Comparison of ENCODE assay signal across 18 cellular contexts in genomic region chr20:59810376-59811187, GRCh38.
DNase-seq lines count a peak whose midpoint lies in the region; TF ChIP-seq lines count a peak whose summit lies in the region.
"Had no signal": no experiment of that assay in that cellular context is flagged by ENCODE, and none has a peak within 500 bp of the region (broad histone marks: within the 10 kb centered on the region; RNA-seq: fewer than 3 reads in every experiment).

No MANE protein-coding gene starts in this region.

- H3K36me3 Mint-ChIP-seq in activated CD4-positive, alpha-beta memory T cell treated with anti-CD3 and anti-CD28 coated beads, Interleukin-2, amount 10 ng/mL, durations not matched to agents 7 days and 5 days (ENCODE audit: low read depth): no peaks in the 10 kb centered on the region
- no peaks in the 10 kb centered on the region for H3K36me3 Mint-ChIP-seq in activated CD4-positive, alpha-beta memory T cell treated with anti-CD3 and anti-CD28 coated beads for 36 hours
- H3K36me3 Mint-ChIP-seq: activated naive CD8-positive, alpha-beta T cell had no signal

- no peaks in the 10 kb centered on the region for H3K9me3 ChIP-seq in esophagus muscularis mucosa
- H3K9me3 ChIP-seq: body of pancreas had no signal

- H3K4me1 Mint-ChIP-seq in activated CD4-positive, alpha-beta memory T cell treated with anti-CD3 and anti-CD28 coated beads, Interleukin-2, amount 10 ng/mL, durations not matched to agents 7 days and 5 days: no peaks in the 10 kb centered on the region
- H3K4me1 Mint-ChIP-seq in activated CD4-positive, alpha-beta memory T cell treated with anti-CD3 and anti-CD28 coated beads for 36 hours (ENCODE audit: low read depth): no peaks in the 10 kb centered on the region

- no peaks in the 10 kb centered on the region for H3K9me3 Mint-ChIP-seq in activated CD4-positive, alpha-beta memory T cell treated with anti-CD3 and anti-CD28 coated beads, Interleukin-2, amount 10 ng/mL, durations not matched to agents 7 days and 5 days
- H3K9me3 Mint-ChIP-seq in activated CD4-positive, alpha-beta memory T cell treated with anti-CD3 and anti-CD28 coated beads for 36 hours: no peaks in the 10 kb centered on the region
- H3K9me3 Mint-ChIP-seq: activated T-cell treated with anti-CD3 and anti-CD28 coated beads, Interleukin-2, amount 50 U/mL, for 72 hours; CD4-positive, alpha-beta T cell; stimulated activated naive CD8-positive, alpha-beta T cell treated with anti-CD3 and anti-CD28 coated beads, Interleukin-15, Interleukin-2, amounts not matched to agents 100 ng/mL and 50 ng/mL, for 24 hours had no signal

- H3K27ac Mint-ChIP-seq in activated CD4-positive, alpha-beta memory T cell treated with anti-CD3 and anti-CD28 coated beads, Interleukin-2, amount 10 ng/mL, durations not matched to agents 7 days and 5 days: no peak overlapping the region
- H3K27ac Mint-ChIP-seq in activated CD4-positive, alpha-beta memory T cell treated with anti-CD3 and anti-CD28 coated beads for 36 hours: no peak overlapping the region
- H3K27ac Mint-ChIP-seq: activated naive CD8-positive, alpha-beta T cell; activated T-cell treated with anti-CD3 and anti-CD28 coated beads, Interleukin-2, amount 50 U/mL, for 72 hours; CD4-positive, alpha-beta T cell; stimulated activated naive CD8-positive, alpha-beta T cell treated with anti-CD3 and anti-CD28 coated beads, Interleukin-15, Interleukin-2, amounts not matched to agents 100 ng/mL and 50 ng/mL, for 24 hours had no signal

- H3K4me1 ChIP-seq in esophagus muscularis mucosa: no peaks in the 10 kb centered on the region
- H3K4me1 ChIP-seq: body of pancreas had no signal

- H3K27me3 Mint-ChIP-seq in activated CD4-positive, alpha-beta memory T cell treated with anti-CD3 and anti-CD28 coated beads, Interleukin-2, amount 10 ng/mL, durations not matched to agents 7 days and 5 days: no peaks in the 10 kb centered on the region
- H3K27me3 Mint-ChIP-seq in activated CD4-positive, alpha-beta memory T cell treated with anti-CD3 and anti-CD28 coated beads for 36 hours: no peaks in the 10 kb centered on the region
- H3K27me3 Mint-ChIP-seq: activated naive CD8-positive, alpha-beta T cell; stimulated activated naive CD8-positive, alpha-beta T cell treated with anti-CD3 and anti-CD28 coated beads, Interleukin-15, Interleukin-2, amounts not matched to agents 100 ng/mL and 50 ng/mL, for 24 hours had no signal

- TF ChIP-seq POLR2A in esophagus muscularis mucosa (IDR thresholded peaks at IDR 0.05; ENCODE audit: low read depth): no peak

- 76% methylated on average over 16 of the region's 16 CpGs for WGBS in esophagus muscularis mucosa

- no peak overlapping the region for H3K4me3 ChIP-seq in esophagus muscularis mucosa
- H3K4me3 ChIP-seq: body of pancreas had no signal

- TF ChIP-seq EP300 in esophagus muscularis mucosa (IDR thresholded peaks at IDR 0.05): no peak

- DNase-seq in activated CD4-positive, alpha-beta memory T cell treated with anti-CD3 and anti-CD28 coated beads, Interleukin-2, amount 10 ng/mL, durations not matched to agents 7 days and 5 days: peak; percentile 2
- DNase-seq in activated CD4-positive, alpha-beta memory T cell treated with anti-CD3 and anti-CD28 coated beads for 36 hours: no peak
- DNase-seq in NCI-H146 treated with DMSO at 0.1 percent for 48 hours (lab: John Stamatoyannopoulos, UW; ENCODE audit: unreplicated experiment): peak; percentile 17
- peak; percentile 84 for DNase-seq in esophagus muscularis mucosa (ENCODE audit: extremely low spot score)
- peak; percentile 51 for DNase-seq in superior temporal gyrus (ENCODE audit: extremely low spot score)
- no peak for DNase-seq in midbrain (lab: John Stamatoyannopoulos, UW)
- no peak for DNase-seq in SIG-M5 treated with dmso at 0.1 percent for 504 hours (lab: John Stamatoyannopoulos, UW; ENCODE audit: unreplicated experiment)
- DNase-seq in GM10266 (ENCODE audit: extremely low spot score): no peak
- DNase-seq: activated T-cell treated with anti-CD3 and anti-CD28 coated beads, Interleukin-2, amount 50 U/mL, for 72 hours; body of pancreas; CD4-positive, alpha-beta T cell; dermis blood vessel endothelial cell; left colon; NCI-H2171; right cardiac atrium had no signal

- H3K27me3 ChIP-seq in esophagus muscularis mucosa: peaks cover 0 to 4% (median 0%) of the 10 kb centered on the region in 4 donors
- H3K27me3 ChIP-seq: body of pancreas had no signal

- H3K4me3 Mint-ChIP-seq in activated CD4-positive, alpha-beta memory T cell treated with anti-CD3 and anti-CD28 coated beads, Interleukin-2, amount 10 ng/mL, durations not matched to agents 7 days and 5 days: no peak overlapping the region
- no peak overlapping the region for H3K4me3 Mint-ChIP-seq in activated CD4-positive, alpha-beta memory T cell treated with anti-CD3 and anti-CD28 coated beads for 36 hours
- H3K4me3 Mint-ChIP-seq: activated naive CD8-positive, alpha-beta T cell; activated T-cell treated with anti-CD3 and anti-CD28 coated beads, Interleukin-2, amount 50 U/mL, for 72 hours; CD4-positive, alpha-beta T cell; stimulated activated naive CD8-positive, alpha-beta T cell treated with anti-CD3 and anti-CD28 coated beads, Interleukin-15, Interleukin-2, amounts not matched to agents 100 ng/mL and 50 ng/mL, for 24 hours had no signal

- no peaks in the 10 kb centered on the region for H3K36me3 ChIP-seq in esophagus muscularis mucosa

- H3K27ac ChIP-seq in esophagus muscularis mucosa (replicated peaks in 1 of 4): no peak overlapping the region
- H3K27ac ChIP-seq: body of pancreas, KMS-11 had no signal

- POLR2A ChIA-PET in activated CD4-positive, alpha-beta memory T cell treated with anti-CD3 and anti-CD28 coated beads, Interleukin-2, amount 10 ng/mL, durations not matched to agents 7 days and 5 days (lab: Charles Lee): no interaction called here
- POLR2A ChIA-PET in activated CD4-positive, alpha-beta memory T cell treated with anti-CD3 and anti-CD28 coated beads for 36 hours (lab: Charles Lee): no interaction called here

- TF ChIP-seq CTCF in esophagus muscularis mucosa (IDR thresholded peaks at IDR 0.05): no peak
- TF ChIP-seq CTCF in GM10266 (IDR thresholded peaks at IDR 0.05; ENCODE audit: control insufficient read depth, insufficient read depth, low read depth, missing control alignments): no peak

- CTCF ChIA-PET in activated CD4-positive, alpha-beta memory T cell treated with anti-CD3 and anti-CD28 coated beads, Interleukin-2, amount 10 ng/mL, durations not matched to agents 7 days and 5 days (lab: Charles Lee): interaction anchor here (0.8 kb wide), 1 partner anchor 28 kb away, joined by 3 read pairs; no protein-coding TSS in a partner anchor
- CTCF ChIA-PET in activated CD4-positive, alpha-beta memory T cell treated with anti-CD3 and anti-CD28 coated beads for 36 hours (lab: Charles Lee): no interaction called here

- intact Hi-C loops in activated CD4-positive, alpha-beta memory T cell treated with anti-CD3 and anti-CD28 coated beads for 36 hours (cut with micrococcal nuclease): no loop called here
- intact Hi-C loops in esophagus muscularis mucosa (cut with DNase I): no loop called here

Comparison
In these comparisons a context has a peak if more than half of its experiments do, and no peak if none do; other contexts are left out.
1. DNase-seq: peak in activated CD4-positive, alpha-beta memory T cell treated with anti-CD3 and anti-CD28 coated beads, Interleukin-2, amount 10 ng/mL, durations not matched to agents 7 days and 5 days (single experiment), NCI-H146 treated with DMSO at 0.1 percent for 48 hours (single experiment), esophagus muscularis mucosa (single experiment) and superior temporal gyrus (single experiment); none in activated CD4-positive, alpha-beta memory T cell treated with anti-CD3 and anti-CD28 coated beads for 36 hours (single experiment), midbrain (single experiment), SIG-M5 treated with dmso at 0.1 percent for 504 hours (single experiment) and GM10266 (single experiment).